ENCODE assay signal across 1 cellular context in the genomic region with DNA sequence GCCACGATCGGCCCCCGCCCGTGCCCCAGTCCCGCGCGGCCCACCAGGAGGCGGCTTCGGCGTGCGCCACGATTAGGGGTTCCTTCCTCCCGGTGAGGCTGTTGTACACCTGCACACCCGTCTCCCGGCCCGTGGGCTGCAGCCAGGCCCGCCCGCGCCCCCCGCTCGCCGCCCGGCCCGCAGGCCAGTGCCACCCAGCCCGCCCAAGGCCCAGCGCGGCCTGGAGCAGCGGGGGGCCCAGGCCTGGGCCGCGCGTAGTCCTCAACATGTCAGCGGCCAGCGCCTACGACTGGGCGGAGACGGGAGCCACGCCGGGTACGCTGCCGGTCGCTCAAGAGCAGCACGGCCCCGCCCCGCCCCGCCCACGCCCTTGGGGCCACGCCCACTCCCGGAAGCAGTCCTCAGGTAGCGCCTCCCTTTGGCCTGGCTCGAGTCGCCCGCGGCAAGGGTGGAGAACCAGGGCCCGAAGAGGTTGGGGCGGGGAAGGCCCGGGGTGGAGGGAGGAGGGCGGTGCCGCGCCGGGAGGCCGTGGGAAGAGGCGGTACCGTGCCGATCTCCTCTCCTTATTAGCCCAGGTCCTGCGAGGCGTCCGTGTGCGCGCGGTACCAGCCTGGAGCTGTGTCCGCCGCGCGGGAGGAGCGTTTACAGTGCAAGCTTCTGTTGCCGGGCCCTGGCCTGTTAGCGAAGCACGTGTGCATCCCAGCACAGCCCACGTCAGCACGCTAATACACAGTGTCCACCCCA.
TF ChIP-seq lines count a peak whose summit lies in the region.

A gene with protein sequence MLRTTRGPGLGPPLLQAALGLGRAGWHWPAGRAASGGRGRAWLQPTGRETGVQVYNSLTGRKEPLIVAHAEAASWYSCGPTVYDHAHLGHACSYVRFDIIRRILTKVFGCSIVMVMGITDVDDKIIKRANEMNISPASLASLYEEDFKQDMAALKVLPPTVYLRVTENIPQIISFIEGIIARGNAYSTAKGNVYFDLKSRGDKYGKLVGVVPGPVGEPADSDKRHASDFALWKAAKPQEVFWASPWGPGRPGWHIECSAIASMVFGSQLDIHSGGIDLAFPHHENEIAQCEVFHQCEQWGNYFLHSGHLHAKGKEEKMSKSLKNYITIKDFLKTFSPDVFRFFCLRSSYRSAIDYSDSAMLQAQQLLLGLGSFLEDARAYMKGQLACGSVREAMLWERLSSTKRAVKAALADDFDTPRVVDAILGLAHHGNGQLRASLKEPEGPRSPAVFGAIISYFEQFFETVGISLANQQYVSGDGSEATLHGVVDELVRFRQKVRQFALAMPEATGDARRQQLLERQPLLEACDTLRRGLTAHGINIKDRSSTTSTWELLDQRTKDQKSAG (minus strand): TSS at position 291 of the 744 bp plus-strand sequence. CDS start 23 bp downstream, at position 268.

TF ChIP-seq in HepG2, 621 proteins besides CTCF, POLR2A, EP300 and RAD21 (continued from another document):
- TF ChIP-seq, protein P1, sequence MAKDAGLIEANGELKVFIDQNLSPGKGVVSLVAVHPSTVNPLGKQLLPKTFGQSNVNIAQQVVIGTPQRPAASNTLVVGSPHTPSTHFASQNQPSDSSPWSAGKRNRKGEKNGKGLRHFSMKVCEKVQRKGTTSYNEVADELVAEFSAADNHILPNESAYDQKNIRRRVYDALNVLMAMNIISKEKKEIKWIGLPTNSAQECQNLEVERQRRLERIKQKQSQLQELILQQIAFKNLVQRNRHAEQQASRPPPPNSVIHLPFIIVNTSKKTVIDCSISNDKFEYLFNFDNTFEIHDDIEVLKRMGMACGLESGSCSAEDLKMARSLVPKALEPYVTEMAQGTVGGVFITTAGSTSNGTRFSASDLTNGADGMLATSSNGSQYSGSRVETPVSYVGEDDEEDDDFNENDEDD (CRISPR knock-in tag; IDR thresholded peaks at IDR 0.05; ENCODE audit: borderline replicate concordance): peak; percentile 61; the same call in 1 of the 2 replicates
- TF ChIP-seq, protein P2, sequence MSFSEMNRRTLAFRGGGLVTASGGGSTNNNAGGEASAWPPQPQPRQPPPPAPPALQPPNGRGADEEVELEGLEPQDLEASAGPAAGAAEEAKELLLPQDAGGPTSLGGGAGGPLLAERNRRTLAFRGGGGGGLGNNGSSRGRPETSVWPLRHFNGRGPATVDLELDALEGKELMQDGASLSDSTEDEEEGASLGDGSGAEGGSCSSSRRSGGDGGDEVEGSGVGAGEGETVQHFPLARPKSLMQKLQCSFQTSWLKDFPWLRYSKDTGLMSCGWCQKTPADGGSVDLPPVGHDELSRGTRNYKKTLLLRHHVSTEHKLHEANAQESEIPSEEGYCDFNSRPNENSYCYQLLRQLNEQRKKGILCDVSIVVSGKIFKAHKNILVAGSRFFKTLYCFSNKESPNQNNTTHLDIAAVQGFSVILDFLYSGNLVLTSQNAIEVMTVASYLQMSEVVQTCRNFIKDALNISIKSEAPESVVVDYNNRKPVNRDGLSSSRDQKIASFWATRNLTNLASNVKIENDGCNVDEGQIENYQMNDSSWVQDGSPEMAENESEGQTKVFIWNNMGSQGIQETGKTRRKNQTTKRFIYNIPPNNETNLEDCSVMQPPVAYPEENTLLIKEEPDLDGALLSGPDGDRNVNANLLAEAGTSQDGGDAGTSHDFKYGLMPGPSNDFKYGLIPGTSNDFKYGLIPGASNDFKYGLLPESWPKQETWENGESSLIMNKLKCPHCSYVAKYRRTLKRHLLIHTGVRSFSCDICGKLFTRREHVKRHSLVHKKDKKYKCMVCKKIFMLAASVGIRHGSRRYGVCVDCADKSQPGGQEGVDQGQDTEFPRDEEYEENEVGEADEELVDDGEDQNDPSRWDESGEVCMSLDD (CRISPR knock-in tag; IDR thresholded peaks at IDR 0.05; ENCODE audit: borderline replicate concordance): no peak
- TF ChIP-seq ZNF235 (CRISPR knock-in tag; IDR thresholded peaks at IDR 0.05; ENCODE audit: borderline replicate concordance) (0 out of 2 replicates have a peak, but pooled peaks have one; percentile 42), ZNF432 (CRISPR knock-in tag; IDR thresholded peaks at IDR 0.05; ENCODE audit: borderline replicate concordance) (no peak), EED (CRISPR knock-in tag; IDR thresholded peaks at IDR 0.05) (no peak), ZKSCAN8 (CRISPR knock-in tag; IDR thresholded peaks at IDR 0.05; ENCODE audit: borderline replicate concordance) (peak; percentile 49; the same call in 1 of the 2 replicates), ZNF607 (CRISPR knock-in tag; IDR thresholded peaks at IDR 0.05; ENCODE audit: borderline replicate concordance) (peak; percentile 84), ARHGAP35 (CRISPR knock-in tag; IDR thresholded peaks at IDR 0.05; ENCODE audit: borderline replicate concordance) (0 out of 2 replicates have a peak, but pooled peaks have one; percentile 20), ZNF615 (CRISPR knock-in tag; IDR thresholded peaks at IDR 0.05; ENCODE audit: borderline replicate concordance) (no peak), ATF7 (IDR thresholded peaks at IDR 0.05) (no peak), ATF7 (CRISPR knock-in tag; IDR thresholded peaks at IDR 0.05) (no peak)
- TF ChIP-seq, protein P3, sequence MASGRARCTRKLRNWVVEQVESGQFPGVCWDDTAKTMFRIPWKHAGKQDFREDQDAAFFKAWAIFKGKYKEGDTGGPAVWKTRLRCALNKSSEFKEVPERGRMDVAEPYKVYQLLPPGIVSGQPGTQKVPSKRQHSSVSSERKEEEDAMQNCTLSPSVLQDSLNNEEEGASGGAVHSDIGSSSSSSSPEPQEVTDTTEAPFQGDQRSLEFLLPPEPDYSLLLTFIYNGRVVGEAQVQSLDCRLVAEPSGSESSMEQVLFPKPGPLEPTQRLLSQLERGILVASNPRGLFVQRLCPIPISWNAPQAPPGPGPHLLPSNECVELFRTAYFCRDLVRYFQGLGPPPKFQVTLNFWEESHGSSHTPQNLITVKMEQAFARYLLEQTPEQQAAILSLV (CRISPR knock-in tag; IDR thresholded peaks at IDR 0.05; ENCODE audit: borderline replicate concordance): peak; percentile 65; the same call in 1 of the 2 replicates
